Comparison of ENCODE assay signal across 33 cellular contexts in genomic region chr2:216626875-216627245, GRCh38.
"Had no signal": no experiment of that assay in that cellular context is flagged by ENCODE, and none has a peak within 500 bp of the region (broad histone marks: within the 10 kb centered on the region; RNA-seq: fewer than 3 reads in every experiment).

No MANE protein-coding gene starts in this region.

- H3K27ac ChIP-seq: adrenal gland, body of pancreas, breast epithelium, cardiac muscle cell, colonic mucosa, epithelial cell of prostate, esophagus squamous epithelium, gastroesophageal sphincter, heart right ventricle had no signal

- H3K4me1 Mint-ChIP-seq: activated CD4-positive, alpha-beta T cell treated with anti-CD3 and anti-CD28 coated beads for 36 hours; activated CD4-positive, alpha-beta T cell treated with anti-CD3 and anti-CD28 coated beads, Interleukin-2, amount 10 ng/mL, durations not matched to agents 24 days and 14 days; activated CD8-positive, alpha-beta memory T cell treated with anti-CD3 and anti-CD28 coated beads, Interleukin-2, amount 10 ng/mL, durations not matched to agents 7 days and 5 days; activated naive CD4-positive, alpha-beta T cell treated with anti-CD3 and anti-CD28 coated beads, Interleukin-2, amount 50 U/mL, for 24 hours; activated naive CD8-positive, alpha-beta T cell treated with anti-CD3 and anti-CD28 coated beads for 36 hours; activated naive CD8-positive, alpha-beta T cell treated with anti-CD3 and anti-CD28 coated beads, Interleukin-2, amount 50 U/mL, for 24 hours had no signal

- H3K4me3 ChIP-seq: adrenal gland, body of pancreas, breast epithelium, cardiac muscle cell, colonic mucosa, esophagus squamous epithelium, gastroesophageal sphincter, heart right ventricle had no signal

- H3K27me3 ChIP-seq: adrenal gland, body of pancreas, breast epithelium, cardiac muscle cell, colonic mucosa, esophagus squamous epithelium, gastroesophageal sphincter had no signal

- H3K9me3 ChIP-seq: adrenal gland, body of pancreas, breast epithelium, colonic mucosa, esophagus squamous epithelium, gastroesophageal sphincter had no signal

- H3K4me3 Mint-ChIP-seq: activated CD4-positive, alpha-beta memory T cell treated with anti-CD3 and anti-CD28 coated beads for 36 hours; activated CD4-positive, alpha-beta T cell treated with anti-CD3 and anti-CD28 coated beads for 36 hours; activated CD4-positive, alpha-beta T cell treated with anti-CD3 and anti-CD28 coated beads, Interleukin-2, amount 10 ng/mL, durations not matched to agents 24 days and 14 days; activated CD8-positive, alpha-beta memory T cell treated with anti-CD3 and anti-CD28 coated beads, Interleukin-2, amount 10 ng/mL, durations not matched to agents 7 days and 5 days; activated CD8-positive, alpha-beta T cell treated with anti-CD3 and anti-CD28 coated beads, Interleukin-2, amount 10 ng/mL, durations not matched to agents 7 days and 5 days; activated naive CD4-positive, alpha-beta T cell treated with anti-CD3 and anti-CD28 coated beads for 36 hours; activated naive CD4-positive, alpha-beta T cell treated with anti-CD3 and anti-CD28 coated beads, Interleukin-2, amount 50 U/mL, for 24 hours; activated naive CD8-positive, alpha-beta T cell treated with anti-CD3 and anti-CD28 coated beads for 36 hours; activated naive CD8-positive, alpha-beta T cell treated with anti-CD3 and anti-CD28 coated beads, Interleukin-2, amount 50 U/mL, for 24 hours; activated T-helper 1 cell treated with anti-CD3 and anti-CD28 coated beads, Interleukin-12 subunit alpha, Interleukin-12 subunit beta, Interleukin-2, Interleukin-4 antibody, amounts not matched to agents 30 ng/mL and 10 ng/mL and 1 ng/mL, durations not matched to agents 14 hours and 24 hours and 36 hours had no signal

- H3K27ac Mint-ChIP-seq: activated CD4-positive, alpha-beta memory T cell treated with anti-CD3 and anti-CD28 coated beads for 36 hours; activated CD4-positive, alpha-beta T cell treated with anti-CD3 and anti-CD28 coated beads for 36 hours; activated CD4-positive, alpha-beta T cell treated with anti-CD3 and anti-CD28 coated beads, Interleukin-2, amount 10 ng/mL, durations not matched to agents 24 days and 14 days; activated CD8-positive, alpha-beta memory T cell treated with anti-CD3 and anti-CD28 coated beads, Interleukin-2, amount 10 ng/mL, durations not matched to agents 7 days and 5 days; activated CD8-positive, alpha-beta T cell treated with anti-CD3 and anti-CD28 coated beads, Interleukin-2, amount 10 ng/mL, durations not matched to agents 7 days and 5 days; activated naive CD4-positive, alpha-beta T cell treated with anti-CD3 and anti-CD28 coated beads for 36 hours; activated naive CD4-positive, alpha-beta T cell treated with anti-CD3 and anti-CD28 coated beads, Interleukin-2, amount 50 U/mL, for 24 hours; activated naive CD8-positive, alpha-beta T cell treated with anti-CD3 and anti-CD28 coated beads for 36 hours; activated naive CD8-positive, alpha-beta T cell treated with anti-CD3 and anti-CD28 coated beads, Interleukin-2, amount 50 U/mL, for 24 hours; activated T-helper 1 cell treated with anti-CD3 and anti-CD28 coated beads, Interleukin-12 subunit alpha, Interleukin-12 subunit beta, Interleukin-2, Interleukin-4 antibody, amounts not matched to agents 30 ng/mL and 10 ng/mL and 1 ng/mL, durations not matched to agents 14 hours and 24 hours and 36 hours; activated T-helper 2 cell treated with anti-CD3 and anti-CD28 coated beads, Interferon-gamma antibody, Interleukin-2, Interleukin-4, amounts not matched to agents 10 μg/mL and 5 μg/mL and 100 μg/mL, durations not matched to agents 14 hours and 24 hours and 36 hours had no signal

- DNase-seq: activated CD4-positive, alpha-beta memory T cell treated with anti-CD3 and anti-CD28 coated beads for 36 hours; activated CD4-positive, alpha-beta T cell treated with anti-CD3 and anti-CD28 coated beads for 36 hours; activated CD4-positive, alpha-beta T cell treated with anti-CD3 and anti-CD28 coated beads, Interleukin-2, amount 10 ng/mL, durations not matched to agents 24 days and 14 days; activated CD4-positive, CD25-positive, alpha-beta regulatory T cell; activated CD4-positive, CD25-positive, alpha-beta regulatory T cell treated with anti-CD3 and anti-CD28 coated beads, Interleukin-2, amount 50 U/mL, for 72 hours; activated CD8-positive, alpha-beta memory T cell treated with anti-CD3 and anti-CD28 coated beads, Interleukin-2, amount 10 ng/mL, durations not matched to agents 7 days and 5 days; activated CD8-positive, alpha-beta memory T cell treated with anti-CD3 and anti-CD28 coated beads, Interleukin-2, amount 50 U/mL, for 4 hours; activated CD8-positive, alpha-beta T cell treated with anti-CD3 and anti-CD28 coated beads, Interleukin-2, amount 10 ng/mL, durations not matched to agents 7 days and 5 days; activated effector memory CD4-positive, alpha-beta T cell treated with anti-CD3 and anti-CD28 coated beads, Interleukin-2, amount 50 U/mL, for 16 hours; activated naive CD4-positive, alpha-beta T cell treated with anti-CD3 and anti-CD28 coated beads for 36 hours; activated naive CD8-positive, alpha-beta T cell treated with anti-CD3 and anti-CD28 coated beads for 36 hours; activated naive CD8-positive, alpha-beta T cell treated with anti-CD3 and anti-CD28 coated beads, Interleukin-2, amount 50 U/mL, for 24 hours; activated T-cell treated with anti-CD3 and anti-CD28 coated beads, Interleukin-2, amount 50 U/mL, for 1 hour; activated T-cell treated with anti-CD3 and anti-CD28 coated beads, Interleukin-2, amount 50 U/mL, for 48 hours; adrenal gland; amygdala; aorta; body of pancreas; central memory CD4-positive, alpha-beta T cell; cerebellar nuclear complex; colonic mucosa; effector CD8-positive, alpha-beta T cell; esophagus squamous epithelium; foreskin melanocyte; heart right ventricle; T-helper 2 cell had no signal

- H3K9me3 Mint-ChIP-seq: activated CD4-positive, alpha-beta memory T cell treated with anti-CD3 and anti-CD28 coated beads for 36 hours; activated CD4-positive, alpha-beta T cell treated with anti-CD3 and anti-CD28 coated beads, Interleukin-2, amount 10 ng/mL, durations not matched to agents 24 days and 14 days; activated naive CD4-positive, alpha-beta T cell treated with anti-CD3 and anti-CD28 coated beads for 36 hours; activated naive CD4-positive, alpha-beta T cell treated with anti-CD3 and anti-CD28 coated beads, Interleukin-2, amount 50 U/mL, for 24 hours; activated naive CD8-positive, alpha-beta T cell treated with anti-CD3 and anti-CD28 coated beads for 36 hours; activated naive CD8-positive, alpha-beta T cell treated with anti-CD3 and anti-CD28 coated beads, Interleukin-2, amount 50 U/mL, for 24 hours; activated T-helper 1 cell treated with anti-CD3 and anti-CD28 coated beads, Interleukin-12 subunit alpha, Interleukin-12 subunit beta, Interleukin-2, Interleukin-4 antibody, amounts not matched to agents 30 ng/mL and 10 ng/mL and 1 ng/mL, durations not matched to agents 14 hours and 24 hours and 36 hours; activated T-helper 2 cell treated with anti-CD3 and anti-CD28 coated beads, Interferon-gamma antibody, Interleukin-2, Interleukin-4, amounts not matched to agents 10 μg/mL and 5 μg/mL and 100 μg/mL, durations not matched to agents 14 hours and 24 hours and 36 hours had no signal

- H3K36me3 Mint-ChIP-seq: activated CD4-positive, alpha-beta memory T cell treated with anti-CD3 and anti-CD28 coated beads for 36 hours; activated CD8-positive, alpha-beta memory T cell treated with anti-CD3 and anti-CD28 coated beads, Interleukin-2, amount 10 ng/mL, durations not matched to agents 7 days and 5 days; activated naive CD4-positive, alpha-beta T cell treated with anti-CD3 and anti-CD28 coated beads, Interleukin-2, amount 50 U/mL, for 24 hours; activated naive CD8-positive, alpha-beta T cell treated with anti-CD3 and anti-CD28 coated beads for 36 hours had no signal

- H3K4me1 ChIP-seq: adrenal gland, body of pancreas, breast epithelium, colonic mucosa, heart right ventricle had no signal

- H3K36me3 ChIP-seq: adrenal gland, breast epithelium, cardiac muscle cell, colonic mucosa, esophagus squamous epithelium, gastroesophageal sphincter, heart right ventricle had no signal
